In genomic region chr15:53312707-53313106, GRCh38 we compare ENCODE assay signal across 25 cellular contexts.
"Had no signal": no experiment of that assay in that cellular context is flagged by ENCODE, and none has a peak within 500 bp of the region (broad histone marks: within the 10 kb centered on the region; RNA-seq: fewer than 3 reads in every experiment).

No MANE protein-coding gene starts in this region.

- H3K27ac ChIP-seq: body of pancreas, cardiac muscle cell, heart left ventricle, left lung, thoracic aorta had no signal

- ATAC-seq: body of pancreas; esophagus mucosa; heart left ventricle; left lung; mucosa of descending colon; sciatic nerve; stimulated activated effector memory CD8-positive, alpha-beta T cell treated with anti-CD3 and anti-CD28 coated beads, Interleukin-12 subunit alpha, Interleukin-12 subunit beta, amount 100 ng/mL, for 72 hours had no signal

- H3K4me1 ChIP-seq: heart left ventricle, left lung had no signal

- H3K9me3 ChIP-seq: body of pancreas, heart left ventricle, left lung, mucosa of descending colon, thoracic aorta had no signal

- DNase-seq: activated CD4-positive, alpha-beta T cell treated with anti-CD3 and anti-CD28 coated beads for 4 hours; activated CD4-positive, alpha-beta T cell treated with anti-CD3 and anti-CD28 coated beads, Interleukin-2, amount 50 U/mL, for 4 hours; activated CD4-positive, CD25-positive, alpha-beta regulatory T cell; activated effector memory CD4-positive, alpha-beta T cell treated with Interleukin-2 at 50 U/mL for 16 hours; activated naive CD4-positive, alpha-beta T cell treated with Interleukin-2 at 50 U/mL for 16 hours; aorta; body of pancreas; cortex of kidney; foreskin fibroblast; heart left ventricle; hypothalamus; left lung; mucosa of descending colon; posterior cingulate gyrus; small intestine; stimulated activated CD4-positive, alpha-beta T cell treated with anti-CD3 and anti-CD28 coated beads, Interleukin-4, amount 100 ng/mL, for 24 hours; trophoblast cell had no signal

- H3K36me3 ChIP-seq: cardiac muscle cell, heart left ventricle, left lung, thoracic aorta had no signal

- H3K4me3 ChIP-seq: body of pancreas, cardiac muscle cell, heart left ventricle, left lung, lung, mucosa of descending colon, thoracic aorta had no signal

- FAIRE-seq: islet of Langerhans, small intestine, urothelium cell line had no signal

- H3K27me3 ChIP-seq: body of pancreas, heart left ventricle, left lung had no signal
